1 cellular context compared by ENCODE assay signal in the genomic region with DNA sequence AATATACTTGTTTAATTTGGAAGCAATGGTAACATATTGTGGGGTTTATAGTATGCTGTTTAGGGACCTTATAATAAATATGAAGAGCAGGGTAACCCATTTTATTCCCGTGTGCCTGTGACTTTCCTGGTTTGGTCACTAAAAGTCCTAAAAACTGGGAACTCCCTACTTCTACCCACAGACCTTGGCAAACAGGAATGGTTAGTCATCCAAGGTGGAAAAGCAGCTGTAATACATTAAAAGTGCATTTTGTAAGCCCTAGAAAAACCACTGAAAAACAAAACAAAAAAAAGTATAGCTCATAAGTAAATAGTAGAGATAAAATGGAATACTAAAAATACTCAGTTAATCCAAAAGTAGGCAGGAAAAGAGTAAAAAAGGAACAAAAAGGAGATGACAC.
TF ChIP-seq lines count a peak whose summit lies in the region.

No MANE protein-coding gene starts in this region.

TF ChIP-seq in IMR-90, 13 proteins besides CTCF, POLR2A, EP300 and RAD21:
- TF ChIP-seq BHLHE40 (IDR thresholded peaks at IDR 0.05; ENCODE audit: low read depth, low read length) (no peak), MAFK (IDR thresholded peaks at IDR 0.05; ENCODE audit: low read depth, low read length) (no peak), NFE2L2 (IDR thresholded peaks at IDR 0.05; ENCODE audit: low read depth, low read length) (no peak), FOS (IDR thresholded peaks at IDR 0.05; ENCODE audit: low read depth, low read length) (no peak), MAZ (IDR thresholded peaks at IDR 0.05; ENCODE audit: borderline replicate concordance, low read depth, low read length) (no peak), CHD1 (IDR thresholded peaks at IDR 0.05; ENCODE audit: low read depth, low read length) (no peak), CEBPB (IDR thresholded peaks at IDR 0.05; ENCODE audit: low read depth, low read length) (no peak), RCOR1 (IDR thresholded peaks at IDR 0.05; ENCODE audit: insufficient replicate concordance, low read length) (no peak), SMC3 (IDR thresholded peaks at IDR 0.05; ENCODE audit: low read depth, low read length) (no peak), MXI1 (IDR thresholded peaks at IDR 0.05; ENCODE audit: borderline replicate concordance, low read depth, low read length) (no peak), RFX5 (IDR thresholded peaks at IDR 0.05; ENCODE audit: low read depth, low read length) (no peak)
- TF ChIP-seq, protein P1, sequence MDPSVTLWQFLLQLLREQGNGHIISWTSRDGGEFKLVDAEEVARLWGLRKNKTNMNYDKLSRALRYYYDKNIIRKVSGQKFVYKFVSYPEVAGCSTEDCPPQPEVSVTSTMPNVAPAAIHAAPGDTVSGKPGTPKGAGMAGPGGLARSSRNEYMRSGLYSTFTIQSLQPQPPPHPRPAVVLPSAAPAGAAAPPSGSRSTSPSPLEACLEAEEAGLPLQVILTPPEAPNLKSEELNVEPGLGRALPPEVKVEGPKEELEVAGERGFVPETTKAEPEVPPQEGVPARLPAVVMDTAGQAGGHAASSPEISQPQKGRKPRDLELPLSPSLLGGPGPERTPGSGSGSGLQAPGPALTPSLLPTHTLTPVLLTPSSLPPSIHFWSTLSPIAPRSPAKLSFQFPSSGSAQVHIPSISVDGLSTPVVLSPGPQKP (IDR thresholded peaks at IDR 0.05; ENCODE audit: borderline replicate concordance, low read depth, low read length), result no peak
- TF ChIP-seq, protein P2, sequence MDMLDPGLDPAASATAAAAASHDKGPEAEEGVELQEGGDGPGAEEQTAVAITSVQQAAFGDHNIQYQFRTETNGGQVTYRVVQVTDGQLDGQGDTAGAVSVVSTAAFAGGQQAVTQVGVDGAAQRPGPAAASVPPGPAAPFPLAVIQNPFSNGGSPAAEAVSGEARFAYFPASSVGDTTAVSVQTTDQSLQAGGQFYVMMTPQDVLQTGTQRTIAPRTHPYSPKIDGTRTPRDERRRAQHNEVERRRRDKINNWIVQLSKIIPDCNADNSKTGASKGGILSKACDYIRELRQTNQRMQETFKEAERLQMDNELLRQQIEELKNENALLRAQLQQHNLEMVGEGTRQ (IDR thresholded peaks at IDR 0.05; ENCODE audit: low read depth, low read length), result no peak
